Comparison of ENCODE assay signal across 11 cellular contexts in the genomic region with DNA sequence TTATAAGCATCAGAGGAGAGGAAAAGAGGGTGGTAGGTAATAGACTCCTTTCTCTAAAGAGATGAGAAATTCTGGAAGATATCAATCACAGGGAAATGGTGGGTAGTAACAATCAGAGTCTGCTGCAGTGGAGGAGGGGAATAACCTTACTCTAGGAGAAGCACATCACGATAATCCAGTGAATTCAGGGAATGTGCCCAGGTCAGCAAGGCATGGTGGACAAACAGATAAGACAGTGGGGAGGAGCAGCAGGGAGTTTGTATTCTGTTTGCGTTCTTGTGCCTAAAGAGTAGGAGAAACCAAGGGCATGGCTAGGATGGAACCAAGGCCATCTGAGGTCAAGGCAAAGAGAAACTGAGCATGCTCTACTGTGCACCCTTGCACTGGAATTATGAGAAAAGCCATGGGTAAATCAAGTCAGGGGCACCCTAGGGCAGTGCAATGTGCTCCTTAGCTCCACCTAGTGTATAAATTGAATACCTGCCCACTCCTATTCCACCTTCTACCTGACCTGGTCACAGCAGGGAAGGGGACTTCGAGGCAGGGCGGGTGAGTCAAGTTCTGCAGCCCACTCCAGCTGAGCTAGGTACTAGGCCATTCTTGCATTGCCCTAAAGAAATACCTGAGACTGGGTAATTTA. TPM values are rescaled to one million over a fixed set of nuclear protein-coding genes. Genes with fewer than 3 reads are reported as not detected.
DNase-seq lines count a peak whose midpoint lies in the region; ATAC-seq, FAIRE-seq and TF ChIP-seq lines count a peak whose summit lies in the region.
"Had no signal": no experiment of that assay in that cellular context is flagged by ENCODE, and none has a peak within 500 bp of the region (broad histone marks: within the 10 kb centered on the region; RNA-seq: fewer than 3 reads in every experiment).

No MANE protein-coding gene starts in this region.

- peak overlapping the region; percentile 13 for H3K27ac ChIP-seq in parathyroid adenoma
- no peak overlapping the region for H3K27ac ChIP-seq in effector memory CD4-positive, alpha-beta T cell (ENCODE audit: insufficient read depth, low read length, poor library complexity, severe bottlenecking)

- TF ChIP-seq CTCF in bronchial epithelial cell (IDR thresholded peaks at IDR 0.05; ENCODE audit: insufficient read depth, low read length, severe bottlenecking) (peak; percentile 78), parathyroid adenoma (IDR thresholded peaks at IDR 0.05) (peak; percentile 22)

- no peak overlapping the region for H3K9ac ChIP-seq in parathyroid adenoma

- H3K79me2 ChIP-seq in parathyroid adenoma = peaks cover 8% of the 10 kb centered on the region

- peaks cover 32% of the 10 kb centered on the region for H3K4me1 ChIP-seq in parathyroid adenoma
- no peaks in the 10 kb centered on the region for H3K4me1 ChIP-seq in effector memory CD4-positive, alpha-beta T cell (ENCODE audit: control insufficient read depth, insufficient read depth, low read length, poor library complexity, severe bottlenecking)

- H3K36me3 ChIP-seq in bronchial epithelial cell (ENCODE audit: control insufficient read depth, insufficient read depth, low read length) = no peaks in the 10 kb centered on the region
- no peaks in the 10 kb centered on the region for H3K36me3 ChIP-seq in parathyroid adenoma (ENCODE audit: control insufficient read depth, insufficient read depth, low read length)
- H3K36me3 ChIP-seq in effector memory CD4-positive, alpha-beta T cell (ENCODE audit: control insufficient read depth, insufficient read depth, low read length) = peaks cover 3% of the 10 kb centered on the region

- DNase-seq in DMS 273 (lab: John Stamatoyannopoulos, UW; ENCODE audit: unreplicated experiment) = peak; percentile 12
- no peak for DNase-seq in DMS 273 treated with DMSO at 0.1 percent for 48 hours (lab: John Stamatoyannopoulos, UW)
- DNase-seq in bronchial epithelial cell (ENCODE audit: low read depth) = peak; percentile 27
- DNase-seq in effector memory CD4-positive, alpha-beta T cell = no peak
- no peak for DNase-seq in NCI-H2171 treated with DMSO at 0.1 percent for 48 hours (lab: John Stamatoyannopoulos, UW)
- no peak for DNase-seq in stimulated activated CD4-positive, alpha-beta T cell treated with anti-CD3 and anti-CD28 coated beads, Interleukin-4, amount 100 ng/mL, for 4 hours
- DNase-seq: retina, T-helper 1 cell had no signal

- H3K4me2 ChIP-seq in parathyroid adenoma (ENCODE audit: low read length) = peak overlapping the region; percentile 48

- no peaks in the 10 kb centered on the region for H3K9me3 ChIP-seq in parathyroid adenoma (ENCODE audit: control insufficient read depth, low read length)
- H3K9me3 ChIP-seq in effector memory CD4-positive, alpha-beta T cell (ENCODE audit: control insufficient read depth, low read length) = no peaks in the 10 kb centered on the region

- FAIRE-seq in bronchial epithelial cell (lab: Jason Lieb, UNC) = no peak
- FAIRE-seq: A204.1 had no signal

- H3K4me3 ChIP-seq in bronchial epithelial cell (ENCODE audit: low read depth, low read length) (no peak overlapping the region), parathyroid adenoma (ENCODE audit: low read depth, low read length) (no peak overlapping the region)
- no peak overlapping the region for H3K4me3 ChIP-seq in effector memory CD4-positive, alpha-beta T cell (ENCODE audit: insufficient read depth, low read depth, low read length, poor library complexity, severe bottlenecking)

- H3K27me3 ChIP-seq in bronchial epithelial cell (ENCODE audit: control insufficient read depth, insufficient read depth, low read length) (no peaks in the 10 kb centered on the region), parathyroid adenoma (ENCODE audit: control insufficient read depth, insufficient read depth, low read length) (no peaks in the 10 kb centered on the region)
- H3K27me3 ChIP-seq in effector memory CD4-positive, alpha-beta T cell (replicated peaks; ENCODE audit: control insufficient read depth, insufficient read depth, low read length, poor library complexity, severe bottlenecking) = no peaks in the 10 kb centered on the region

- peak; percentile 68 for ATAC-seq in HG03354 (IDR thresholded peaks at IDR 0.05; ENCODE audit: poor library complexity, severe bottlenecking, unreplicated experiment)

- no peak overlapping the region for H2AFZ ChIP-seq in parathyroid adenoma

RNA-seq across cellular contexts. Expression of a gene that starts 31.6 kb away (rescaled TPM):
- 0.53 and 1.2 TPM in 2 replicates for total RNA-seq in bronchial epithelial cell

Comparison
In these comparisons a context has a peak if more than half of its experiments do, and no peak if none do; other contexts are left out.
1. DNase-seq: peak in DMS 273 (single experiment) and bronchial epithelial cell (single experiment); none in DMS 273 treated with DMSO at 0.1 percent for 48 hours (single experiment), effector memory CD4-positive, alpha-beta T cell (0 of 3), NCI-H2171 treated with DMSO at 0.1 percent for 48 hours (single experiment) and stimulated activated CD4-positive, alpha-beta T cell treated with anti-CD3 and anti-CD28 coated beads, Interleukin-4, amount 100 ng/mL, for 4 hours (0 of 2).